1 cellular context compared by ENCODE assay signal in the genomic region with DNA sequence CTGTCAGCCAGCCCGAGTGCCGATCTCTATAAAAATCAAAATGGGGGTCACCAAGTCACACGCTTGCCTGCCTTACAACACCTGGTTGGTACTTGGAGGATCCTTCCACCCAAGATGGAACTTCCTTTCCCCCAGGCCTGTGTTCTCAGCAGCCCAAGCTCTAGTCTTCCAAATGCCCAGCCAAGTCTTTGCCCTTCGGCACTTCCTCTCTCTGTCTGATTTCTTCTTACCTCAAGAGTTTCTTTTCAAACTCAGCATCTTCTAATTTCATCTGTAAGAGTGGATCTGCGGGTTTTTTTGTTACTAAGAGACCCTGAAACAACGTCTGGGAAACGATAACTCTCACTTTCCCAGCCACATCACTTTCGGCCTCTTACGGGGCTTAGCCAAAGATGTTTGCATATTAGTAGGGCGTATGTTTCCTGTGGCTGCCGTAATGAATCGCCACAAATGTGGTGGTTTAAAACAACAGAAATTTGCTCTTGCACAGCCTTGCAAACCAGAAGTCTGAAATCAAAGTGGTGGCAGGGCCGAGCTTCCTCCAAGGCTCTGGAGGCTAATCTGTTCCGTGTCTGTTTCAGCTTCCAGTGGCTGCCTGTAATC.
TF ChIP-seq lines count a peak whose summit lies in the region.

No MANE protein-coding gene starts in this region.

TF ChIP-seq in SK-N-SH treated with all-trans-retinoic acid at 6 μM for 48 hours, 23 proteins besides CTCF, POLR2A, EP300 and RAD21 (continued from another document):
- TF ChIP-seq, protein P1, sequence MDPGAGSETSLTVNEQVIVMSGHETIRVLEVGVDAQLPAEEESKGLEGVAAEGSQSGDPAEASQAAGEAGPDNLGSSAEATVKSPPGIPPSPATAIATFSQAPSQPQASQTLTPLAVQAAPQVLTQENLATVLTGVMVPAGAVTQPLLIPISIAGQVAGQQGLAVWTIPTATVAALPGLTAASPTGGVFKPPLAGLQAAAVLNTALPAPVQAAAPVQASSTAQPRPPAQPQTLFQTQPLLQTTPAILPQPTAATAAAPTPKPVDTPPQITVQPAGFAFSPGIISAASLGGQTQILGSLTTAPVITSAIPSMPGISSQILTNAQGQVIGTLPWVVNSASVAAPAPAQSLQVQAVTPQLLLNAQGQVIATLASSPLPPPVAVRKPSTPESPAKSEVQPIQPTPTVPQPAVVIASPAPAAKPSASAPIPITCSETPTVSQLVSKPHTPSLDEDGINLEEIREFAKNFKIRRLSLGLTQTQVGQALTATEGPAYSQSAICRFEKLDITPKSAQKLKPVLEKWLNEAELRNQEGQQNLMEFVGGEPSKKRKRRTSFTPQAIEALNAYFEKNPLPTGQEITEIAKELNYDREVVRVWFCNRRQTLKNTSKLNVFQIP (CRISPR knock-in tag; IDR thresholded peaks at IDR 0.05; ENCODE audit: borderline replicate concordance, low read depth), result no peak
- TF ChIP-seq SNAI2 (CRISPR knock-in tag; IDR thresholded peaks at IDR 0.05), result no peak
